Comparison of ENCODE assay signal across 10 cellular contexts in genomic region chr7:6384327-6384726, GRCh38. TPM values are rescaled to one million over a fixed set of nuclear protein-coding genes. Genes with fewer than 3 reads are reported as not detected.
DNase-seq lines count a peak whose midpoint lies in the region; ATAC-seq and TF ChIP-seq lines count a peak whose summit lies in the region.
"Had no signal": no experiment of that assay in that cellular context is flagged by ENCODE, and none has a peak within 500 bp of the region (broad histone marks: within the 10 kb centered on the region; RNA-seq: fewer than 3 reads in every experiment).

No MANE protein-coding gene starts in this region.

- H3K79me1 ChIP-seq in trophoblast cell (ENCODE audit: low read length) = peaks cover 10% of the 10 kb centered on the region

- H3K4ac ChIP-seq in trophoblast cell (ENCODE audit: low read depth, low read length) = peak overlapping the region; percentile 50

- no peak overlapping the region for H2AFZ ChIP-seq in trophoblast cell (ENCODE audit: insufficient read depth, low read length, poor library complexity)

- no peak overlapping the region for H2BK120ac ChIP-seq in trophoblast cell (ENCODE audit: insufficient read depth, low read length, poor library complexity)

- H3K4me3 ChIP-seq in NB4 (ENCODE audit: low read depth, low read length) (peak overlapping the region; percentile 26), trophoblast cell (ENCODE audit: low read depth, low read length) (no peak overlapping the region)

- WGBS in trophoblast cell (ENCODE audit: extremely low coverage, insufficient coverage, insufficient read length) = no CpG with 5 or more reads among the region's 4 CpGs

- H3K4me1 ChIP-seq in trophoblast cell (ENCODE audit: control insufficient read depth in 1 of 2, insufficient read depth in 2 of 2, low read length in 2 of 2) = peaks cover 21 to 23% of the 10 kb centered on the region in 2 experiments

- H2BK5ac ChIP-seq in trophoblast cell (ENCODE audit: low read depth, low read length, poor library complexity) = no peak overlapping the region

- no peak overlapping the region for H4K8ac ChIP-seq in trophoblast cell (ENCODE audit: low read depth, low read length)

- no peak overlapping the region for H4K91ac ChIP-seq in trophoblast cell (ENCODE audit: low read depth, low read length)

- peaks cover 32% of the 10 kb centered on the region for H3K79me2 ChIP-seq in trophoblast cell (ENCODE audit: control insufficient read depth, insufficient read depth, low read length, poor library complexity)

- peak overlapping the region; percentile 56 for H2BK12ac ChIP-seq in trophoblast cell (ENCODE audit: low read length)

- H3K9ac ChIP-seq in trophoblast cell (ENCODE audit: low read length) = no peak overlapping the region

- no peak overlapping the region for H3K4me2 ChIP-seq in trophoblast cell (ENCODE audit: low read length)

- H3K27me3 ChIP-seq in trophoblast cell (ENCODE audit: insufficient read depth, low read length) = no peaks in the 10 kb centered on the region

- no peaks in the 10 kb centered on the region for H3K9me3 ChIP-seq in trophoblast cell (ENCODE audit: insufficient read depth, low read depth, low read length)

- no peak overlapping the region for H3K18ac ChIP-seq in trophoblast cell (ENCODE audit: low read length)

- H3K14ac ChIP-seq in trophoblast cell (ENCODE audit: low read length) = no peak overlapping the region

- H2AK5ac ChIP-seq in trophoblast cell (ENCODE audit: low read length) = no peak overlapping the region

- no peak overlapping the region for H3K23ac ChIP-seq in trophoblast cell (ENCODE audit: low read length)

- peaks cover 12 to 18% of the 10 kb centered on the region in 2 experiments for H3K36me3 ChIP-seq in trophoblast cell (ENCODE audit: control insufficient read depth in 1 of 2, insufficient read depth in 2 of 2, low read length in 2 of 2)

- H3K27ac ChIP-seq in C4-2B (peak overlapping the region; percentile 54), trophoblast cell (ENCODE audit: low read depth, low read length) (peak overlapping the region; percentile 18)

- no peak for DNase-seq in NB4 (ENCODE audit: low read depth)
- DNase-seq in trophoblast cell = no peak
- no peak for DNase-seq in ureter (ENCODE audit: low spot score)
- DNase-seq in NOMO-1 treated with DMSO at 0.1 percent for 48 hours (lab: John Stamatoyannopoulos, UW; ENCODE audit: unreplicated experiment) = no peak
- no peak for DNase-seq in activated CD4-positive, alpha-beta T cell treated with anti-CD3 and anti-CD28 coated beads for 4 hours
- DNase-seq in superior temporal gyrus (ENCODE audit: extremely low spot score) = no peak
- DNase-seq: dermis blood vessel endothelial cell, NCI-H510A had no signal

- H4K12ac ChIP-seq in trophoblast cell (ENCODE audit: low read depth, low read length) = no peak overlapping the region

- TF ChIP-seq CTCF in C4-2B (conservative IDR thresholded peaks at IDR 0.05) (no peak), NB4 (IDR thresholded peaks at IDR 0.05; ENCODE audit: low read depth, low read length) (no peak)

- TF ChIP-seq POLR2A in NB4 (IDR thresholded peaks at IDR 0.05; ENCODE audit: extremely low read depth, insufficient read length) = no peak

- ATAC-seq in esophagus mucosa = peak; percentile 29

RNA-seq across cellular contexts. Expression of gene RAC1, which starts 10.0 kb away (rescaled TPM):
- total RNA-seq in esophagus mucosa (373 TPM), ureter (276 TPM)
- polyA plus RNA-seq in trophoblast cell (2013) = 370 and 371 TPM in 2 replicates

RNA-seq across cellular contexts. Expression of gene FAM220A, which starts 35.6 kb away (rescaled TPM):
- total RNA-seq in esophagus mucosa = 20.0 TPM
- 19.5 and 19.8 TPM in 2 replicates for polyA plus RNA-seq in trophoblast cell (2013)
- 13.8 TPM for total RNA-seq in ureter
